15 cellular contexts compared by ENCODE assay signal in the genomic region with DNA sequence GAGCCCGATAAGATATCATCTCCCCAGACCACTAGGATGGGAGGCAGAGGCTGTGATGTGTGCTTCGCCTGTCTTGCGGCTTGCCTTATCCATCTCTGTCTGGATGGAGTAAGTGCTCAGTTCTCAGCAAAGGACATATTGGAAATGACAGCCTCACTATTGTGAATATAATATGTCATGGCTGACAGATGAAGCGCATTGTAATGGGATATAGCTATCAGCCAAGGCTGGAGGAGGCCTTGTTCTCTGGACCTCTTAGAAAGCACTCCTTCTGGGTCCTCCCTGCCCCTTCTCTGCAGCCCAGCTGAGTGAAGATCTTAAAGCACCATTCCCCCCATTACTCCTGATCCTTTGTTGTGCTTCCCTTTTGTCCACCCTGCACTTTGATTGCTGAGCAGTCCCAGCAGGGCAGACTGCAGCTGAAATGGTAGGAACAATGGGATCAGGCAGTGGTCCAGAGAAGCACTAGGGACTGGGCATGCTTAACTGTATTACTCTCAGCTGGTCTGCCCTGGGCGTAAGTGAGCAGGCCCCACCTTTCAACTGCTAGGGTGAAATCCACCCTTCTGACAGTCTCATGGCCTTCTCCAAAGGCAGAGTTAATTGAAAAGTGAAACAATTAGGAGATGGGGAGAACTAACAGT.
A peak's percentile ranks its signal among the peaks of the same experiment; 100 is the strongest.
DNase-seq lines count a peak whose midpoint lies in the region; ATAC-seq and TF ChIP-seq lines count a peak whose summit lies in the region.
"Had no signal": no experiment of that assay in that cellular context is flagged by ENCODE, and none has a peak within 500 bp of the region (broad histone marks: within the 10 kb centered on the region; RNA-seq: fewer than 3 reads in every experiment).

No MANE protein-coding gene starts in this region.

- ATAC-seq in left ventricle myocardium superior: no peak

- H3K27ac Mint-ChIP-seq in nephron progenitor cell: peak overlapping the region; percentile 84
- H3K27ac Mint-ChIP-seq: activated naive CD8-positive, alpha-beta T cell had no signal

- DNase-seq in G401 (ENCODE audit: low spot score) (peak; percentile 23), NCI-H146 (lab: John Stamatoyannopoulos, UW) (peak; percentile 94), SHP77 treated with DMSO at 0.1 percent for 48 hours (lab: John Stamatoyannopoulos, UW) (peak; percentile 70), nephron progenitor cell (no peak), DMS 273 treated with DMSO at 0.1 percent for 48 hours (lab: John Stamatoyannopoulos, UW) (no peak), MV-4-11 (lab: John Stamatoyannopoulos, UW) (no peak), left ventricle myocardium superior (no peak)
- DNase-seq: activated CD4-positive, alpha-beta T cell treated with anti-CD3 and anti-CD28 coated beads for 1 hour; GDM1; KBM-7; kidney; NCI-H446; stimulated activated CD4-positive, alpha-beta T cell treated with anti-CD3 and anti-CD28 coated beads, Interleukin-2, amount 100 ng/mL, for 24 hours; trophoblast cell had no signal

- peaks cover 9% of the 10 kb centered on the region for H3K9me3 Mint-ChIP-seq in nephron progenitor cell

- intact Hi-C loops in left ventricle myocardium superior (cut with micrococcal nuclease): no loop called here

- no peak for TF ChIP-seq CTCF in nephron progenitor cell (IDR thresholded peaks at IDR 0.05)

- peaks cover 45% of the 10 kb centered on the region for H3K4me1 Mint-ChIP-seq in nephron progenitor cell

- peaks cover 29% of the 10 kb centered on the region for H3K36me3 Mint-ChIP-seq in nephron progenitor cell (ENCODE audit: low read depth)
- H3K36me3 Mint-ChIP-seq: activated naive CD8-positive, alpha-beta T cell had no signal

- no peaks in the 10 kb centered on the region for H3K27me3 Mint-ChIP-seq in nephron progenitor cell (ENCODE audit: low read depth, poor library complexity)

- in situ Hi-C loops in G401 (cut with HindIII; ENCODE audit: low sequenced_read_pairs): no loop called here

- no peak overlapping the region for H3K4me3 Mint-ChIP-seq in nephron progenitor cell
- H3K4me3 Mint-ChIP-seq: activated naive CD8-positive, alpha-beta T cell had no signal

Comparison
In these comparisons a context has a peak if more than half of its experiments do, and no peak if none do; other contexts are left out.
1. DNase-seq: peak in G401 (single experiment), NCI-H146 (single experiment) and SHP77 treated with DMSO at 0.1 percent for 48 hours (single experiment); none in nephron progenitor cell (single experiment), DMS 273 treated with DMSO at 0.1 percent for 48 hours (single experiment), MV-4-11 (single experiment) and left ventricle myocardium superior (single experiment).